In the genomic region with DNA sequence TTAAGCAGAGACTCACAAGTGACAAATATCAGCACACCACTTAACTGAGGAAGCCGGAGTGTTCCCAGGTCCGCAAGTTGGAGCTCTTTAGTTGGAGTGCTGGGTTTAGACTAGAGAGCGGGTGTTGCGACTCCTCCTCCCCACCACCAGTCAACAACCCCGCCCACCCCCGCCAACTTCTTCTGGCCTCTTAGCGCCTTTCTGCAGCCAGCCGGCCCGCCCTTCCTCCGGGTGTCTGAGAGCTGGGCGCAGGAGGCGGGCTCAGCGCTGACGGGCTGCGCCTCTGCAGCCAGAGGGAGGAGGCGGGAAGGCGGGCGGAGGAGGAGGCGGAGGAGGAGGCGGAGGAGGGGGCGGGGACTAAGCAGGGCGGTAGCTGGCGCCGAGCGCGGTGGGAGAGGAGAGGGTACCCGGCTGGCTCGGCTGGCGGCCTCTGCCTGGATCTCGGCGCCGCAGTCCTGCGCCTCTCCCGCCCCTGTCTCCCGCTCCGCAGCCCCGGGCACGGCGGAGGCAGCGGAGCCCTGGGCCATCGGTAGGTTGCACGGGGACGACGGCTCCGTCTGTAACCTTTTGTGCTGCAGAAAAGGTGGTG, we compare ENCODE assay signal across 8 cellular contexts. TPM values are rescaled to one million over a fixed set of nuclear protein-coding genes. Genes with fewer than 3 reads are reported as not detected.
A peak's percentile ranks its signal among the peaks of the same experiment; 100 is the strongest.
DNase-seq lines count a peak whose midpoint lies in the region; ATAC-seq and TF ChIP-seq lines count a peak whose summit lies in the region.

A gene with protein sequence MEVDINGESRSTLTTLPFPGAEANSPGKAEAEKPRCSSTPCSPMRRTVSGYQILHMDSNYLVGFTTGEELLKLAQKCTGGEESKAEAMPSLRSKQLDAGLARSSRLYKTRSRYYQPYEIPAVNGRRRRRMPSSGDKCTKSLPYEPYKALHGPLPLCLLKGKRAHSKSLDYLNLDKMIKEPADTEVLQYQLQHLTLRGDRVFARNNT (plus strand): TSS at position 396 of the 589 bp plus-strand sequence. CDS start 17,157 bp downstream, outside the sequence.

- peak within 1 kb of the TSS; percentile 73 for H2AFZ ChIP-seq in fibroblast of lung (ENCODE audit: low read length)

- peak; percentile 96 for ATAC-seq in naive thymus-derived CD4-positive, alpha-beta T cell
- peak; percentile 96 for ATAC-seq in stimulated activated memory B cell treated with anti-CD40 and anti-IgM and Interleukin-4, amounts not matched to agents 10 μg/mL and 1 μg/mL and 100 μg/mL, for 72 hours

- peaks cover 0 to 4% (median 0%) of the 10 kb centered on the region in 11 donors for H3K9me3 Mint-ChIP-seq in naive thymus-derived CD4-positive, alpha-beta T cell
- H3K9me3 Mint-ChIP-seq in stimulated activated memory B cell treated with anti-CD40 and anti-IgM and Interleukin-4, amounts not matched to agents 10 μg/mL and 1 μg/mL and 100 μg/mL, for 72 hours = no peaks in the 10 kb centered on the region

- no peaks in the 10 kb centered on the region for H3K27me3 ChIP-seq in fibroblast of lung (ENCODE audit: control insufficient read depth, insufficient read depth, low read length)
- H3K27me3 ChIP-seq in naive thymus-derived CD4-positive, alpha-beta T cell (ENCODE audit: control insufficient read depth in 2 of 2, insufficient read depth in 2 of 2, low read length in 2 of 2) = no peaks in the 10 kb centered on the region

- H3K4me3 ChIP-seq in LNCaP clone FGC (ENCODE audit: low read depth, low read length) (peak within 1 kb of the TSS; percentile 90), fibroblast of lung (replicated peaks in 1 of 4; ENCODE audit: control extremely low read depth in 1 of 4, insufficient read depth in 1 of 4, low read depth in 3 of 4, low read length in 4 of 4) (peak within 1 kb of the TSS; percentile 72 to 87 (median 83))
- H3K4me3 ChIP-seq in naive thymus-derived CD4-positive, alpha-beta T cell (ENCODE audit: low read length) = peak within 1 kb of the TSS; percentile 79

- H3K9ac ChIP-seq in fibroblast of lung (ENCODE audit: insufficient read depth, low read length) = peak within 1 kb of the TSS; percentile 65

- CTCF ChIA-PET in RWPE1 (lab: Yijun Ruan, JAX) = interaction anchor here (0.6 to 0.7 kb wide), 2 partner anchors 14 to 216 kb away, joined by 3 to 5 read pairs; no protein-coding TSS in a partner anchor
- CTCF ChIA-PET in naive thymus-derived CD4-positive, alpha-beta T cell (lab: Charles Lee) = interaction anchor here (1.0 to 2.0 kb wide), 2 partner anchors 26 to 139 kb away, joined by 4 to 8 read pairs; a partner anchor contains a TSS

- H4K20me1 ChIP-seq in fibroblast of lung (ENCODE audit: control insufficient read depth, extremely low read depth, insufficient read depth, low read length) = no peaks in the 10 kb centered on the region

- H3K4me1 Mint-ChIP-seq in naive thymus-derived CD4-positive, alpha-beta T cell = peaks cover 10 to 25% (median 15%) of the 10 kb centered on the region in 7 donors
- peaks cover 31% of the 10 kb centered on the region for H3K4me1 Mint-ChIP-seq in stimulated activated memory B cell treated with anti-CD40 and anti-IgM and Interleukin-4, amounts not matched to agents 10 μg/mL and 1 μg/mL and 100 μg/mL, for 72 hours

- H3K4me3 Mint-ChIP-seq in naive thymus-derived CD4-positive, alpha-beta T cell = peak within 1 kb of the TSS; percentile 79 to 94 (median 88)
- peak within 1 kb of the TSS; percentile 93 for H3K4me3 Mint-ChIP-seq in stimulated activated memory B cell treated with anti-CD40 and anti-IgM and Interleukin-4, amounts not matched to agents 10 μg/mL and 1 μg/mL and 100 μg/mL, for 72 hours

- H3K4me1 ChIP-seq in fibroblast of lung (ENCODE audit: control insufficient read depth, extremely low read depth, insufficient read depth, low read length) = peaks cover 2% of the 10 kb centered on the region
- no peaks in the 10 kb centered on the region for H3K4me1 ChIP-seq in naive thymus-derived CD4-positive, alpha-beta T cell (ENCODE audit: control insufficient read depth in 2 of 2, insufficient read depth in 2 of 2, low read length in 2 of 2)

- H3K36me3 Mint-ChIP-seq in naive thymus-derived CD4-positive, alpha-beta T cell = peaks cover 0 to 5% (median 0%) of the 10 kb centered on the region in 5 donors
- no peaks in the 10 kb centered on the region for H3K36me3 Mint-ChIP-seq in stimulated activated memory B cell treated with anti-CD40 and anti-IgM and Interleukin-4, amounts not matched to agents 10 μg/mL and 1 μg/mL and 100 μg/mL, for 72 hours

- H3K36me3 ChIP-seq in fibroblast of lung (ENCODE audit: control insufficient read depth, insufficient read depth, low read length) = no peaks in the 10 kb centered on the region
- peaks cover 0 to 9% (median 0%) of the 10 kb centered on the region in 3 experiments for H3K36me3 ChIP-seq in naive thymus-derived CD4-positive, alpha-beta T cell (ENCODE audit: control insufficient read depth in 2 of 3, insufficient read depth in 3 of 3, low read length in 3 of 3)

- DNase-seq in EL (peak; percentile 99), H4 (ENCODE audit: low spot score) (peak; percentile 99), LNCaP clone FGC (ENCODE audit: low read depth) (peak; percentile 96), RWPE1 (ENCODE audit: low spot score) (peak; percentile 98), fibroblast of lung (ENCODE audit: low read depth in 2 of 2) (peak; percentile 95 to 98)
- peak; percentile 84 for DNase-seq in activated T-helper 9 cell treated with anti-CD3 and anti-CD28 coated beads, Interleukin-2, amount 50 U/mL, for 16 hours (ENCODE audit: low read depth)
- peak; percentile 82 to 91 (median 87) for DNase-seq in naive thymus-derived CD4-positive, alpha-beta T cell

- H3K9me3 ChIP-seq in fibroblast of lung (ENCODE audit: control insufficient read depth, insufficient read depth, low read depth, low read length) = no peaks in the 10 kb centered on the region
- H3K9me3 ChIP-seq in naive thymus-derived CD4-positive, alpha-beta T cell (ENCODE audit: control insufficient read depth in 2 of 3, low read length in 3 of 3) = no peaks in the 10 kb centered on the region

- H3K27ac Mint-ChIP-seq in naive thymus-derived CD4-positive, alpha-beta T cell = peak within 1 kb of the TSS; percentile 54 to 91 (median 82)
- H3K27ac Mint-ChIP-seq in stimulated activated memory B cell treated with anti-CD40 and anti-IgM and Interleukin-4, amounts not matched to agents 10 μg/mL and 1 μg/mL and 100 μg/mL, for 72 hours = peak within 1 kb of the TSS; percentile 87

- peak; percentile 20; the same call in 1 of the 2 replicates for TF ChIP-seq CTCF in LNCaP clone FGC (IDR thresholded peaks at IDR 0.05; ENCODE audit: control insufficient read depth, extremely low read depth, insufficient read depth)
- TF ChIP-seq CTCF in RWPE1 (conservative IDR thresholded peaks at IDR 0.05; ENCODE audit: low read depth) = no peak
- TF ChIP-seq CTCF in fibroblast of lung (conservative IDR thresholded peaks at IDR 0.05 in 1 of 2, IDR thresholded peaks at IDR 0.05 in 1 of 2; ENCODE audit: low read depth in 1 of 2, low read length in 2 of 2) = peak in 1 of 2 donors; percentile 10

- H3K79me2 ChIP-seq in fibroblast of lung (ENCODE audit: control insufficient read depth, insufficient read depth, low read length) = peaks cover 27% of the 10 kb centered on the region

- H3K4me2 ChIP-seq in fibroblast of lung (ENCODE audit: extremely low read depth, insufficient read depth, low read length) = peak within 1 kb of the TSS; percentile 88

- peak within 1 kb of the TSS; percentile 87 for H3K27ac ChIP-seq in RWPE1
- peak within 1 kb of the TSS; percentile 63 for H3K27ac ChIP-seq in fibroblast of lung (ENCODE audit: insufficient read depth, low read length)
- H3K27ac ChIP-seq in naive thymus-derived CD4-positive, alpha-beta T cell (ENCODE audit: low read depth, low read length) = peak within 1 kb of the TSS; percentile 63

- intact Hi-C loops in naive thymus-derived CD4-positive, alpha-beta T cell (cut with micrococcal nuclease) = loop anchor here (1.0 to 10.0 kb wide), 8 partner anchors 26 to 964 kb away; a partner anchor contains a TSS

- POLR2A ChIA-PET in RWPE1 (lab: Yijun Ruan, JAX; ENCODE audit: low non-redundant PET) = interaction anchor here (0.5 to 0.6 kb wide), 3 partner anchors 16 to 147 kb away, joined by 3 to 12 read pairs (median 5); no protein-coding TSS in a partner anchor
- POLR2A ChIA-PET in naive thymus-derived CD4-positive, alpha-beta T cell (lab: Charles Lee) = interaction anchor here (0.5 to 3.7 kb wide), 7 partner anchors 8 to 304 kb away, joined by 3 to 18 read pairs (median 3); a partner anchor contains a TSS

- H3K27me3 Mint-ChIP-seq in naive thymus-derived CD4-positive, alpha-beta T cell = peaks cover 0 to 32% (median 12%) of the 10 kb centered on the region in 5 donors
- H3K27me3 Mint-ChIP-seq in stimulated activated memory B cell treated with anti-CD40 and anti-IgM and Interleukin-4, amounts not matched to agents 10 μg/mL and 1 μg/mL and 100 μg/mL, for 72 hours = peaks cover 20% of the 10 kb centered on the region

RNA-seq across cellular contexts. Expression of the gene that starts here (rescaled TPM):
- 16.6 and 21.1 TPM in 2 replicates for total RNA-seq in H4 (2014; rRNA removed; shearing (Covaris generic))
- 3.5 and 3.9 TPM in 2 replicates for total RNA-seq in fibroblast of lung
- 5.5 and 7.3 TPM in 2 replicates for polyA plus RNA-seq in fibroblast of lung
- polyA plus RNA-seq in fibroblast of lung (2012) = 5.9 and 7.1 TPM in 2 replicates
- 3.4 and 5.5 TPM in 2 replicates for polyA minus RNA-seq in fibroblast of lung (ENCODE audit: low replicate concordance)
- 1 to 10 TPM; 2.0 to 6.1 (median 2.7) TPM for total RNA-seq in naive thymus-derived CD4-positive, alpha-beta T cell
- 1 to 10 TPM; 1.4 to 2.3 TPM for polyA plus RNA-seq in naive thymus-derived CD4-positive, alpha-beta T cell

Comparison
In these comparisons a context has a peak if more than half of its experiments do, and no peak if none do; other contexts are left out.
1. Peak in every context shown above with its lines: DNase-seq, ATAC-seq, H3K4me3 ChIP-seq and H3K27ac ChIP-seq.